ENCODE assay signal across 15 cellular contexts in genomic region chr20:2838847-2839671, GRCh38. TPM values are rescaled to one million over a fixed set of nuclear protein-coding genes. Genes with fewer than 3 reads are reported as not detected.
DNase-seq lines count a peak whose midpoint lies in the region; ATAC-seq, FAIRE-seq and TF ChIP-seq lines count a peak whose summit lies in the region.
"Had no signal": no experiment of that assay in that cellular context is flagged by ENCODE, and none has a peak within 500 bp of the region (broad histone marks: within the 10 kb centered on the region; RNA-seq: fewer than 3 reads in every experiment).

No MANE protein-coding gene starts in this region.

- no peaks in the 10 kb centered on the region for H4K20me1 ChIP-seq in GM23338 (replicated peaks; ENCODE audit: insufficient read depth)

- no peaks in the 10 kb centered on the region for H3K79me2 ChIP-seq in GM23338 (replicated peaks; ENCODE audit: insufficient read depth)

- CTCF ChIA-PET in CD4-positive, alpha-beta T cell (lab: Charles Lee): interaction anchor here (2.5 kb wide), 1 partner anchor 34 kb away, joined by 7 read pairs; the partner anchor contains the start of gene PTPRA

- no peaks in the 10 kb centered on the region for H3K4me1 ChIP-seq in GM23338 (ENCODE audit: insufficient read depth)

- no peak for DNase-seq in CD4-positive, alpha-beta T cell
- no peak for DNase-seq in GM23338 (ENCODE audit: low spot score)
- no peak for DNase-seq in activated naive CD8-positive, alpha-beta T cell treated with anti-CD3 and anti-CD28 coated beads, Interleukin-2, amount 50 U/mL, for 24 hours
- no peak for DNase-seq in natural killer cell treated with Interleukin-12 subunit alpha and Interleukin-12 subunit beta and Interleukin-15 and Interleukin-18, amount 100 ng/mL, for 72 hours (ENCODE audit: low spot score)
- no peak for DNase-seq in GM20000 (ENCODE audit: low spot score)
- no peak for DNase-seq in RCC 7860 (ENCODE audit: low spot score)
- DNase-seq in HuH-7 (ENCODE audit: low spot score): no peak
- no peak for DNase-seq in MV-4-11 (lab: John Stamatoyannopoulos, UW)
- DNase-seq: DMS79, KBM-7, NCI-H2171 treated with DMSO at 0.1 percent for 48 hours had no signal

- no peaks in the 10 kb centered on the region for H3K27me3 ChIP-seq in CD4-positive, alpha-beta T cell (ENCODE audit: control insufficient read depth, insufficient read depth, low read length)
- peaks cover 22% of the 10 kb centered on the region for H3K27me3 ChIP-seq in GM23338 (ENCODE audit: insufficient read depth)
- H3K27me3 ChIP-seq: body of pancreas, ovary, tibial nerve had no signal

- peak overlapping the region; percentile 75 for H3K27ac Mint-ChIP-seq in CD4-positive, alpha-beta T cell
- H3K27ac Mint-ChIP-seq in GM23338: no peak overlapping the region
- peak overlapping the region; percentile 91 for H3K27ac Mint-ChIP-seq in activated naive CD8-positive, alpha-beta T cell treated with anti-CD3 and anti-CD28 coated beads, Interleukin-2, amount 50 U/mL, for 24 hours
- H3K27ac Mint-ChIP-seq in natural killer cell treated with Interleukin-12 subunit alpha and Interleukin-12 subunit beta and Interleukin-15 and Interleukin-18, amount 100 ng/mL, for 72 hours: peak overlapping the region; percentile 81 to 92

- intact Hi-C loops in CD4-positive, alpha-beta T cell (cut with DNase I, micrococcal nuclease): loop anchor here in 1 of 2 experiments (5.0 kb wide), 2 partner anchors 92 to 182 kb away; no protein-coding TSS in a partner anchor

- H3K4me3 ChIP-seq in GM23338: no peak overlapping the region

- H2AFZ ChIP-seq in GM23338: no peak overlapping the region

- ATAC-seq in CD4-positive, alpha-beta T cell (ENCODE audit: poor library complexity): no peak
- no peak for ATAC-seq in GM23338
- ATAC-seq in activated naive CD8-positive, alpha-beta T cell treated with anti-CD3 and anti-CD28 coated beads, Interleukin-2, amount 50 U/mL, for 24 hours: no peak
- ATAC-seq in natural killer cell treated with Interleukin-12 subunit alpha and Interleukin-12 subunit beta and Interleukin-15 and Interleukin-18, amount 100 ng/mL, for 72 hours: no peak

- FAIRE-seq in RCC 7860 (lab: Jason Lieb, UNC): no peak

- POLR2A ChIA-PET in CD4-positive, alpha-beta T cell (lab: Charles Lee): interaction anchor here (1.0 to 2.3 kb wide), 12 partner anchors 8 to 368 kb away, joined by 3 to 19 read pairs (median 6); partner anchors contain the start of genes NOP56, PTPRA and SNRPB

- no peak for TF ChIP-seq CTCF in CD4-positive, alpha-beta T cell (IDR thresholded peaks at IDR 0.05)
- no peak for TF ChIP-seq CTCF in GM23338 (conservative IDR thresholded peaks at IDR 0.05; ENCODE audit: low read depth in 2 of 2)
- TF ChIP-seq CTCF in GM20000 (IDR thresholded peaks at IDR 0.05; ENCODE audit: extremely low read depth, missing control alignments): no peak

- no peak overlapping the region for H3K4me2 ChIP-seq in GM23338

- H3K27me3 Mint-ChIP-seq in CD4-positive, alpha-beta T cell: no peaks in the 10 kb centered on the region
- H3K27me3 Mint-ChIP-seq in GM23338 (ENCODE audit: insufficient read depth, low read depth, poor library complexity): peaks cover 21% of the 10 kb centered on the region
- no peaks in the 10 kb centered on the region for H3K27me3 Mint-ChIP-seq in activated naive CD8-positive, alpha-beta T cell treated with anti-CD3 and anti-CD28 coated beads, Interleukin-2, amount 50 U/mL, for 24 hours
- no peaks in the 10 kb centered on the region for H3K27me3 Mint-ChIP-seq in natural killer cell treated with Interleukin-12 subunit alpha and Interleukin-12 subunit beta and Interleukin-15 and Interleukin-18, amount 100 ng/mL, for 72 hours

- peaks cover 40% of the 10 kb centered on the region for H3K4me1 Mint-ChIP-seq in CD4-positive, alpha-beta T cell (ENCODE audit: low read depth)
- H3K4me1 Mint-ChIP-seq in GM23338: peaks cover 5% of the 10 kb centered on the region
- peaks cover 38% of the 10 kb centered on the region for H3K4me1 Mint-ChIP-seq in activated naive CD8-positive, alpha-beta T cell treated with anti-CD3 and anti-CD28 coated beads, Interleukin-2, amount 50 U/mL, for 24 hours
- H3K4me1 Mint-ChIP-seq in natural killer cell treated with Interleukin-12 subunit alpha and Interleukin-12 subunit beta and Interleukin-15 and Interleukin-18, amount 100 ng/mL, for 72 hours (ENCODE audit: low read depth in 2 of 2): peaks cover 23 to 42% of the 10 kb centered on the region in 2 donors

- H3F3A ChIP-seq in GM23338 (replicated peaks; ENCODE audit: low read depth): no peaks in the 10 kb centered on the region

- no peak overlapping the region for H3K27ac ChIP-seq in CD4-positive, alpha-beta T cell (ENCODE audit: low read depth, low read length)
- no peak overlapping the region for H3K27ac ChIP-seq in GM23338 (ENCODE audit: low read depth)

- H3K4me3 Mint-ChIP-seq in CD4-positive, alpha-beta T cell: peak overlapping the region; percentile 80
- peak overlapping the region; percentile 63 for H3K4me3 Mint-ChIP-seq in GM23338
- peak overlapping the region; percentile 77 for H3K4me3 Mint-ChIP-seq in activated naive CD8-positive, alpha-beta T cell treated with anti-CD3 and anti-CD28 coated beads, Interleukin-2, amount 50 U/mL, for 24 hours
- peak overlapping the region; percentile 91 for H3K4me3 Mint-ChIP-seq in natural killer cell treated with Interleukin-12 subunit alpha and Interleukin-12 subunit beta and Interleukin-15 and Interleukin-18, amount 100 ng/mL, for 72 hours

- H3K9me3 ChIP-seq in CD4-positive, alpha-beta T cell (ENCODE audit: control insufficient read depth, low read length): no peaks in the 10 kb centered on the region
- H3K9me3 ChIP-seq: body of pancreas, ovary, tibial nerve had no signal

- H3K9me2 ChIP-seq in GM23338 (ENCODE audit: insufficient read depth): no peaks in the 10 kb centered on the region

- peaks cover 28% of the 10 kb centered on the region for H3K36me3 Mint-ChIP-seq in CD4-positive, alpha-beta T cell (ENCODE audit: low read depth)
- H3K36me3 Mint-ChIP-seq in GM23338 (ENCODE audit: low read depth): peaks cover 4% of the 10 kb centered on the region
- H3K36me3 Mint-ChIP-seq in activated naive CD8-positive, alpha-beta T cell treated with anti-CD3 and anti-CD28 coated beads, Interleukin-2, amount 50 U/mL, for 24 hours (ENCODE audit: low read depth): peaks cover 26% of the 10 kb centered on the region
- H3K36me3 Mint-ChIP-seq in natural killer cell treated with Interleukin-12 subunit alpha and Interleukin-12 subunit beta and Interleukin-15 and Interleukin-18, amount 100 ng/mL, for 72 hours: peaks cover 27% of the 10 kb centered on the region

- H3K9me3 Mint-ChIP-seq in CD4-positive, alpha-beta T cell: no peaks in the 10 kb centered on the region
- H3K9me3 Mint-ChIP-seq in GM23338: peaks cover 5% of the 10 kb centered on the region; the same call in 2 of the 3 replicates
- H3K9me3 Mint-ChIP-seq in activated naive CD8-positive, alpha-beta T cell treated with anti-CD3 and anti-CD28 coated beads, Interleukin-2, amount 50 U/mL, for 24 hours: no peaks in the 10 kb centered on the region
- H3K9me3 Mint-ChIP-seq in natural killer cell treated with Interleukin-12 subunit alpha and Interleukin-12 subunit beta and Interleukin-15 and Interleukin-18, amount 100 ng/mL, for 72 hours: no peaks in the 10 kb centered on the region

- no peaks in the 10 kb centered on the region for H3K36me3 ChIP-seq in GM23338 (ENCODE audit: insufficient read depth)
- H3K36me3 ChIP-seq: ovary had no signal

TF ChIP-seq in GM23338, 12 proteins besides CTCF, POLR2A, EP300 and RAD21 (continues in another document):
- no peak for TF ChIP-seq NANOG (IDR thresholded peaks at IDR 0.05; ENCODE audit: borderline replicate concordance)
- TF ChIP-seq STAT1 (IDR thresholded peaks at IDR 0.05; ENCODE audit: unreplicated experiment): no peak
- TF ChIP-seq EZH2 (IDR thresholded peaks at IDR 0.05; ENCODE audit: low read depth, unreplicated experiment): no peak

RNA-seq across cellular contexts. Expression of gene PCED1A, which starts 1.4 kb away (rescaled TPM):
- total RNA-seq in CD4-positive, alpha-beta T cell: 10 to 100 TPM; 69.2 to 69.7 TPM
- total RNA-seq in GM23338 (2014; rRNA removed; shearing (Covaris generic)): 8.9 and 9.9 TPM in 2 replicates
- polyA plus RNA-seq in GM23338 (2016; fragmentation: Nextera tagmentation; extraction: Ambion mirVana): 5.0 and 5.3 TPM in 2 replicates
- 10 to 100 TPM; 53.8 to 62.6 TPM for total RNA-seq in natural killer cell treated with Interleukin-12 subunit alpha and Interleukin-12 subunit beta and Interleukin-15 and Interleukin-18, amount 100 ng/mL, for 72 hours

RNA-seq across cellular contexts. Expression of gene VPS16, which starts 1.5 kb away (rescaled TPM):
- total RNA-seq in CD4-positive, alpha-beta T cell: 10 to 100 TPM; 38.2 to 40.6 TPM
- total RNA-seq in GM23338 (2014; rRNA removed; shearing (Covaris generic)): 17.7 and 20.4 TPM in 2 replicates
- polyA plus RNA-seq in GM23338 (2016; fragmentation: Nextera tagmentation; extraction: Ambion mirVana): 11.2 and 13.5 TPM in 2 replicates
- total RNA-seq in natural killer cell treated with Interleukin-12 subunit alpha and Interleukin-12 subunit beta and Interleukin-15 and Interleukin-18, amount 100 ng/mL, for 72 hours: 100 to 1,000 TPM in 1 of 2 donors, 10 to 100 TPM in 1; 88.0 to 101 TPM

RNA-seq across cellular contexts. Expression of gene TMEM239, which starts 22.9 kb away (rescaled TPM):
- not detected for total RNA-seq in CD4-positive, alpha-beta T cell
- not detected in 2 replicates for total RNA-seq in GM23338 (2014; rRNA removed; shearing (Covaris generic))
- not detected in 2 replicates for polyA plus RNA-seq in GM23338 (2016; fragmentation: Nextera tagmentation; extraction: Ambion mirVana)
- total RNA-seq in natural killer cell treated with Interleukin-12 subunit alpha and Interleukin-12 subunit beta and Interleukin-15 and Interleukin-18, amount 100 ng/mL, for 72 hours: not detected
- total RNA-seq: body of pancreas, esophagus mucosa, ovary, tibial nerve had no signal
- polyA plus RNA-seq: ovary had no signal

RNA-seq across cellular contexts. Expression of gene C20orf141, which starts 24.3 kb away (rescaled TPM):
- total RNA-seq in CD4-positive, alpha-beta T cell: not detected
- total RNA-seq in GM23338 (2014; rRNA removed; shearing (Covaris generic)): not detected in 2 replicates
- not detected in 2 replicates for polyA plus RNA-seq in GM23338 (2016; fragmentation: Nextera tagmentation; extraction: Ambion mirVana)
- total RNA-seq in natural killer cell treated with Interleukin-12 subunit alpha and Interleukin-12 subunit beta and Interleukin-15 and Interleukin-18, amount 100 ng/mL, for 72 hours: not detected
- total RNA-seq: body of pancreas, esophagus mucosa, tibial nerve had no signal
- polyA plus RNA-seq: ovary had no signal

RNA-seq across cellular contexts. Expression of gene PTPRA, which starts 34.2 kb away (rescaled TPM):
- 10 to 100 TPM; 65.4 to 69.5 TPM for total RNA-seq in CD4-positive, alpha-beta T cell
- total RNA-seq in GM23338 (2014; rRNA removed; shearing (Covaris generic)): 37.8 and 43.9 TPM in 2 replicates
- 39.3 and 46.9 TPM in 2 replicates for polyA plus RNA-seq in GM23338 (2016; fragmentation: Nextera tagmentation; extraction: Ambion mirVana)
- 10 to 100 TPM; 50.4 to 76.0 TPM for total RNA-seq in natural killer cell treated with Interleukin-12 subunit alpha and Interleukin-12 subunit beta and Interleukin-15 and Interleukin-18, amount 100 ng/mL, for 72 hours
